Comparison of ENCODE assay signal across 17 cellular contexts in genomic region chr16:11671271-11671670, GRCh38. TPM values are rescaled to one million over a fixed set of nuclear protein-coding genes. Genes with fewer than 3 reads are reported as not detected.
DNase-seq lines count a peak whose midpoint lies in the region; ATAC-seq and TF ChIP-seq lines count a peak whose summit lies in the region.
"Had no signal": no experiment of that assay in that cellular context is flagged by ENCODE, and none has a peak within 500 bp of the region (broad histone marks: within the 10 kb centered on the region; RNA-seq: fewer than 3 reads in every experiment).

No MANE protein-coding gene starts in this region.

- H3K9me3 Mint-ChIP-seq in activated T-cell treated with anti-CD3 and anti-CD28 coated beads, Interleukin-2, amount 50 U/mL, for 24 hours: no peaks in the 10 kb centered on the region
- H3K9me3 Mint-ChIP-seq in activated B cell treated with CpG ODN at 0.5 μM for 24 hours (no peaks in the 10 kb centered on the region), endothelial cell (ENCODE audit: unreplicated experiment) (no peaks in the 10 kb centered on the region)
- H3K9me3 Mint-ChIP-seq: stimulated activated naive CD8-positive, alpha-beta T cell treated with anti-CD3 and anti-CD28 coated beads, Interleukin-15, Interleukin-2, amounts not matched to agents 100 ng/mL and 50 ng/mL, for 24 hours had no signal

- peak overlapping the region; percentile 77 for H3K4me3 Mint-ChIP-seq in activated T-cell treated with anti-CD3 and anti-CD28 coated beads, Interleukin-2, amount 50 U/mL, for 24 hours
- H3K4me3 Mint-ChIP-seq in activated B cell treated with CpG ODN at 0.5 μM for 24 hours (peak overlapping the region; percentile 90), endothelial cell (ENCODE audit: unreplicated experiment) (peak overlapping the region; percentile 93)

- no peak for ATAC-seq in activated B cell treated with CpG ODN at 0.5 μM for 24 hours (ENCODE audit: low read depth)
- ATAC-seq: HepG2 had no signal

- peak overlapping the region; percentile 90 for H3K27ac Mint-ChIP-seq in activated T-cell treated with anti-CD3 and anti-CD28 coated beads, Interleukin-2, amount 50 U/mL, for 24 hours
- H3K27ac Mint-ChIP-seq in activated B cell treated with CpG ODN at 0.5 μM for 24 hours (peak overlapping the region; percentile 89), endothelial cell (ENCODE audit: unreplicated experiment) (peak overlapping the region; percentile 42)

- peaks cover 14 to 82% (median 67%) of the 10 kb centered on the region in 5 donors for H3K4me1 ChIP-seq in subcutaneous abdominal adipose tissue (ENCODE audit: control insufficient read depth in 5 of 5, insufficient read depth in 5 of 5, low read length in 5 of 5)

- CTCF ChIA-PET in activated B cell treated with CpG ODN at 0.5 μM for 24 hours (lab: Charles Lee): no interaction called here

- no peaks in the 10 kb centered on the region for H3K27me3 ChIP-seq in subcutaneous abdominal adipose tissue (ENCODE audit: control insufficient read depth in 5 of 5, insufficient read depth in 4 of 5, low read length in 5 of 5)
- H3K27me3 ChIP-seq: cardiac muscle cell had no signal

- intact Hi-C loops in activated B cell treated with CpG ODN at 0.5 μM for 24 hours (cut with micrococcal nuclease): loop anchor here (10.0 kb wide), 1 partner anchor 796 kb away; the partner anchor contains the start of gene CIITA

- POLR2A ChIA-PET in activated B cell treated with CpG ODN at 0.5 μM for 24 hours (lab: Charles Lee): interaction anchor here (1.3 to 3.7 kb wide), 3 partner anchors 8 to 49 kb away, joined by 3 to 19 read pairs (median 5); no protein-coding TSS in a partner anchor

- H3K4me3 ChIP-seq in subcutaneous abdominal adipose tissue (ENCODE audit: low read depth in 1 of 5, low read length in 5 of 5): peak overlapping the region in 1 of 5 donors; percentile 43
- H3K4me3 ChIP-seq: cardiac muscle cell had no signal

- peaks cover 9% of the 10 kb centered on the region for H3K36me3 Mint-ChIP-seq in activated T-cell treated with anti-CD3 and anti-CD28 coated beads, Interleukin-2, amount 50 U/mL, for 24 hours (ENCODE audit: low read depth)
- H3K36me3 Mint-ChIP-seq in activated B cell treated with CpG ODN at 0.5 μM for 24 hours (ENCODE audit: low read depth): peaks cover 23% of the 10 kb centered on the region
- peaks cover 8% of the 10 kb centered on the region for H3K36me3 Mint-ChIP-seq in endothelial cell (ENCODE audit: low read depth, unreplicated experiment)

- no peaks in the 10 kb centered on the region for H3K27me3 Mint-ChIP-seq in activated T-cell treated with anti-CD3 and anti-CD28 coated beads, Interleukin-2, amount 50 U/mL, for 24 hours
- H3K27me3 Mint-ChIP-seq in activated B cell treated with CpG ODN at 0.5 μM for 24 hours (no peaks in the 10 kb centered on the region), endothelial cell (ENCODE audit: unreplicated experiment) (peaks cover 25% of the 10 kb centered on the region)
- H3K27me3 Mint-ChIP-seq: stimulated activated naive CD8-positive, alpha-beta T cell treated with anti-CD3 and anti-CD28 coated beads, Interleukin-15, Interleukin-2, amounts not matched to agents 100 ng/mL and 50 ng/mL, for 24 hours had no signal

- peak overlapping the region in 1 of 5 donors; percentile 38 for H3K9ac ChIP-seq in subcutaneous abdominal adipose tissue (ENCODE audit: low read length in 5 of 5)

- no peak for DNase-seq in activated T-cell treated with anti-CD3 and anti-CD28 coated beads, Interleukin-2, amount 50 U/mL, for 24 hours
- DNase-seq in activated T-cell treated with anti-CD3 and anti-CD28 coated beads, Interleukin-2, amount 50 U/mL, for 48 hours: no peak
- DNase-seq in activated B cell treated with CpG ODN at 0.5 μM for 24 hours (no peak), endothelial cell (ENCODE audit: low spot score) (no peak), epidermal melanocyte (ENCODE audit: insufficient read length, low spot score) (no peak), NOMO-1 treated with DMSO at 0.1 percent for 48 hours (lab: John Stamatoyannopoulos, UW; ENCODE audit: unreplicated experiment) (no peak)
- no peak for DNase-seq in activated CD4-positive, CD25-positive, alpha-beta regulatory T cell (lab: John Stamatoyannopoulos, UW)
- DNase-seq: activated CD4-positive, CD25-positive, alpha-beta regulatory T cell treated with anti-CD3 and anti-CD28 coated beads, Interleukin-2, amount 50 U/mL, for 72 hours; Calu3; head of caudate nucleus; NCI-H1092 treated with DMSO at 0.1 percent for 48 hours; OCI-M1 had no signal

- H3K4me1 Mint-ChIP-seq in activated T-cell treated with anti-CD3 and anti-CD28 coated beads, Interleukin-2, amount 50 U/mL, for 24 hours (ENCODE audit: low read depth): peaks cover 69% of the 10 kb centered on the region
- H3K4me1 Mint-ChIP-seq in activated B cell treated with CpG ODN at 0.5 μM for 24 hours: peaks cover 81% of the 10 kb centered on the region
- peaks cover 66% of the 10 kb centered on the region for H3K4me1 Mint-ChIP-seq in endothelial cell (ENCODE audit: unreplicated experiment)

- no peaks in the 10 kb centered on the region for H3K9me3 ChIP-seq in subcutaneous abdominal adipose tissue (ENCODE audit: control insufficient read depth in 5 of 5, low read length in 5 of 5)

- peak overlapping the region; percentile 94 for H3K27ac ChIP-seq in subcutaneous abdominal adipose tissue (ENCODE audit: low read depth, low read length)
- H3K27ac ChIP-seq: cardiac muscle cell, epithelial cell of prostate had no signal

- peaks cover 0 to 18% (median 9%) of the 10 kb centered on the region in 5 donors for H3K36me3 ChIP-seq in subcutaneous abdominal adipose tissue (ENCODE audit: control insufficient read depth in 5 of 5, insufficient read depth in 5 of 5, low read length in 5 of 5)

- TF ChIP-seq CTCF in activated B cell treated with CpG ODN at 0.5 μM for 24 hours (IDR thresholded peaks at IDR 0.05) (no peak), endothelial cell (IDR thresholded peaks at IDR 0.05; ENCODE audit: unreplicated experiment) (no peak)

RNA-seq across cellular contexts. Expression of gene SNN, which starts 3.0 kb away (rescaled TPM):
- total RNA-seq in activated B cell treated with CpG ODN at 0.5 μM for 24 hours (31.9 and 32.1 TPM in 2 replicates), endothelial cell (ENCODE audit: unreplicated experiment) (163 TPM)
